ENCODE assay signal across 17 cellular contexts in the genomic region with DNA sequence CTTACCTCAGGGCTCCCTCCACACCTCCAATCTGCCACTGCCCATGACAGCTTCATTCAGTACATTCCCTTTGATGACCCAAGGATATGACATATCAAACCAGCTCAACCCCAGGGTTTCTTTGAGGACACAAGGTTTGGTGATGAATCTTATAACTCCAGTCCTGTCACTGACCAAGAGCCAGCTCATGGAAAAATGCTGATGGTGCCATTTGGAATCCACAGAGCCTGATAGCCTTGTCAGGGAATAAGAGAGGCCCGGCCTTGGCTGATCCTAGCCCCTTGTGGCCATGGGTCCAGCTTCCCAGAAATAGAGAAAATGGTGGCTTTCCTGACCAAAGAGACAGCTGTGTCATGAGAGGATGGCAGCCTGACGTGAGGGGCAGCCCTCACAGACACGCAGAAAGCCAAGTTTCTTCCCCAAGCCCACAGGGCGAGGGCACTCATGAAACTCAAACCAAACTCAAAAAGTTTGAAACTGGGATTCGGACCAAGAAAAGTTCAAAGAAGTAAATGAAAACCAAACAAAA.
"Had no signal": no experiment of that assay in that cellular context is flagged by ENCODE, and none has a peak within 500 bp of the region (broad histone marks: within the 10 kb centered on the region; RNA-seq: fewer than 3 reads in every experiment).

No MANE protein-coding gene starts in this region.

- H3K36me3 ChIP-seq: Peyer's patch had no signal

- H3K27me3 Mint-ChIP-seq: activated CD4-positive, alpha-beta T cell treated with anti-CD3 and anti-CD28 coated beads, Interleukin-2, amount 10 ng/mL, durations not matched to agents 7 days and 5 days had no signal

- H3K27ac ChIP-seq: RWPE1 had no signal

- FAIRE-seq: astrocyte had no signal

- H3K36me3 Mint-ChIP-seq: activated CD4-positive, alpha-beta memory T cell treated with anti-CD3 and anti-CD28 coated beads for 36 hours; activated naive CD8-positive, alpha-beta T cell had no signal

- H3K4me3 Mint-ChIP-seq: activated CD4-positive, alpha-beta memory T cell treated with anti-CD3 and anti-CD28 coated beads for 36 hours; activated CD4-positive, alpha-beta T cell treated with anti-CD3 and anti-CD28 coated beads, Interleukin-2, amount 10 ng/mL, durations not matched to agents 7 days and 5 days; activated naive CD4-positive, alpha-beta T cell treated with anti-CD3 and anti-CD28 coated beads for 36 hours; activated naive CD8-positive, alpha-beta T cell; activated T-helper 17 cell treated with anti-CD3 and anti-CD28 coated beads, Interleukin-2, amount 50 U/mL, for 72 hours; T-helper 17 cell had no signal

- DNase-seq: activated CD4-positive, alpha-beta memory T cell treated with anti-CD3 and anti-CD28 coated beads for 36 hours; activated CD4-positive, alpha-beta T cell treated with anti-CD3 and anti-CD28 coated beads, Interleukin-2, amount 10 ng/mL, durations not matched to agents 7 days and 5 days; activated CD4-positive, CD25-positive, alpha-beta regulatory T cell; activated CD8-positive, alpha-beta memory T cell treated with anti-CD3 and anti-CD28 coated beads for 24 hours; activated gamma-delta T cell; activated naive CD4-positive, alpha-beta T cell treated with anti-CD3 and anti-CD28 coated beads for 36 hours; activated T-cell treated with anti-CD3 and anti-CD28 coated beads, Interleukin-2, amount 50 U/mL, for 48 hours; amygdala; NCI-H1436 treated with DMSO at 0.1 percent for 48 hours; NCI-H187; T-helper 17 cell; T-helper 9 cell had no signal

- H3K27me3 ChIP-seq: Peyer's patch had no signal

- H3K4me1 Mint-ChIP-seq: activated CD4-positive, alpha-beta T cell treated with anti-CD3 and anti-CD28 coated beads, Interleukin-2, amount 10 ng/mL, durations not matched to agents 7 days and 5 days; activated T-helper 17 cell treated with anti-CD3 and anti-CD28 coated beads, Interleukin-2, amount 50 U/mL, for 72 hours had no signal

- H3K27ac Mint-ChIP-seq: activated CD4-positive, alpha-beta memory T cell treated with anti-CD3 and anti-CD28 coated beads for 36 hours; activated CD4-positive, alpha-beta T cell treated with anti-CD3 and anti-CD28 coated beads, Interleukin-2, amount 10 ng/mL, durations not matched to agents 7 days and 5 days; activated naive CD4-positive, alpha-beta T cell treated with anti-CD3 and anti-CD28 coated beads for 36 hours; activated naive CD8-positive, alpha-beta T cell; activated T-helper 17 cell treated with anti-CD3 and anti-CD28 coated beads, Interleukin-2, amount 50 U/mL, for 72 hours; T-helper 17 cell had no signal

- ATAC-seq: activated T-helper 17 cell treated with anti-CD3 and anti-CD28 coated beads, Interleukin-2, amount 50 U/mL, for 72 hours; T-helper 17 cell had no signal

- H3K9me3 ChIP-seq: Peyer's patch had no signal

- H3K9me3 Mint-ChIP-seq: activated CD4-positive, alpha-beta memory T cell treated with anti-CD3 and anti-CD28 coated beads for 36 hours; activated CD4-positive, alpha-beta T cell treated with anti-CD3 and anti-CD28 coated beads, Interleukin-2, amount 10 ng/mL, durations not matched to agents 7 days and 5 days; activated naive CD4-positive, alpha-beta T cell treated with anti-CD3 and anti-CD28 coated beads for 36 hours; activated T-helper 17 cell treated with anti-CD3 and anti-CD28 coated beads, Interleukin-2, amount 50 U/mL, for 72 hours had no signal

- H3K4me3 ChIP-seq: Peyer's patch had no signal
